In genomic region chr7:1287629-1288225, GRCh38 we compare ENCODE assay signal across 1 cellular context.
TF ChIP-seq lines count a peak whose summit lies in the region.

No MANE protein-coding gene starts in this region.

TF ChIP-seq in HepG2, 621 proteins besides CTCF, POLR2A, EP300 and RAD21:
- TF ChIP-seq ZNF749 (CRISPR knock-in tag; IDR thresholded peaks at IDR 0.05; ENCODE audit: borderline replicate concordance), result no peak
- no peak for TF ChIP-seq NCOA5 (CRISPR knock-in tag; IDR thresholded peaks at IDR 0.05)
- no peak for TF ChIP-seq RXRB (CRISPR knock-in tag; IDR thresholded peaks at IDR 0.05; ENCODE audit: borderline replicate concordance)
- TF ChIP-seq RNF219 (CRISPR knock-in tag; IDR thresholded peaks at IDR 0.05), result no peak
- no peak for TF ChIP-seq JARID2 (CRISPR knock-in tag; IDR thresholded peaks at IDR 0.05; ENCODE audit: insufficient replicate concordance)
- no peak for TF ChIP-seq TBX3 (IDR thresholded peaks at IDR 0.05; ENCODE audit: borderline replicate concordance)
- no peak for TF ChIP-seq ZNF33B (CRISPR knock-in tag; IDR thresholded peaks at IDR 0.05)
- no peak for TF ChIP-seq MEIS1 (CRISPR knock-in tag; IDR thresholded peaks at IDR 0.05; ENCODE audit: borderline replicate concordance)
- TF ChIP-seq, protein P1, sequence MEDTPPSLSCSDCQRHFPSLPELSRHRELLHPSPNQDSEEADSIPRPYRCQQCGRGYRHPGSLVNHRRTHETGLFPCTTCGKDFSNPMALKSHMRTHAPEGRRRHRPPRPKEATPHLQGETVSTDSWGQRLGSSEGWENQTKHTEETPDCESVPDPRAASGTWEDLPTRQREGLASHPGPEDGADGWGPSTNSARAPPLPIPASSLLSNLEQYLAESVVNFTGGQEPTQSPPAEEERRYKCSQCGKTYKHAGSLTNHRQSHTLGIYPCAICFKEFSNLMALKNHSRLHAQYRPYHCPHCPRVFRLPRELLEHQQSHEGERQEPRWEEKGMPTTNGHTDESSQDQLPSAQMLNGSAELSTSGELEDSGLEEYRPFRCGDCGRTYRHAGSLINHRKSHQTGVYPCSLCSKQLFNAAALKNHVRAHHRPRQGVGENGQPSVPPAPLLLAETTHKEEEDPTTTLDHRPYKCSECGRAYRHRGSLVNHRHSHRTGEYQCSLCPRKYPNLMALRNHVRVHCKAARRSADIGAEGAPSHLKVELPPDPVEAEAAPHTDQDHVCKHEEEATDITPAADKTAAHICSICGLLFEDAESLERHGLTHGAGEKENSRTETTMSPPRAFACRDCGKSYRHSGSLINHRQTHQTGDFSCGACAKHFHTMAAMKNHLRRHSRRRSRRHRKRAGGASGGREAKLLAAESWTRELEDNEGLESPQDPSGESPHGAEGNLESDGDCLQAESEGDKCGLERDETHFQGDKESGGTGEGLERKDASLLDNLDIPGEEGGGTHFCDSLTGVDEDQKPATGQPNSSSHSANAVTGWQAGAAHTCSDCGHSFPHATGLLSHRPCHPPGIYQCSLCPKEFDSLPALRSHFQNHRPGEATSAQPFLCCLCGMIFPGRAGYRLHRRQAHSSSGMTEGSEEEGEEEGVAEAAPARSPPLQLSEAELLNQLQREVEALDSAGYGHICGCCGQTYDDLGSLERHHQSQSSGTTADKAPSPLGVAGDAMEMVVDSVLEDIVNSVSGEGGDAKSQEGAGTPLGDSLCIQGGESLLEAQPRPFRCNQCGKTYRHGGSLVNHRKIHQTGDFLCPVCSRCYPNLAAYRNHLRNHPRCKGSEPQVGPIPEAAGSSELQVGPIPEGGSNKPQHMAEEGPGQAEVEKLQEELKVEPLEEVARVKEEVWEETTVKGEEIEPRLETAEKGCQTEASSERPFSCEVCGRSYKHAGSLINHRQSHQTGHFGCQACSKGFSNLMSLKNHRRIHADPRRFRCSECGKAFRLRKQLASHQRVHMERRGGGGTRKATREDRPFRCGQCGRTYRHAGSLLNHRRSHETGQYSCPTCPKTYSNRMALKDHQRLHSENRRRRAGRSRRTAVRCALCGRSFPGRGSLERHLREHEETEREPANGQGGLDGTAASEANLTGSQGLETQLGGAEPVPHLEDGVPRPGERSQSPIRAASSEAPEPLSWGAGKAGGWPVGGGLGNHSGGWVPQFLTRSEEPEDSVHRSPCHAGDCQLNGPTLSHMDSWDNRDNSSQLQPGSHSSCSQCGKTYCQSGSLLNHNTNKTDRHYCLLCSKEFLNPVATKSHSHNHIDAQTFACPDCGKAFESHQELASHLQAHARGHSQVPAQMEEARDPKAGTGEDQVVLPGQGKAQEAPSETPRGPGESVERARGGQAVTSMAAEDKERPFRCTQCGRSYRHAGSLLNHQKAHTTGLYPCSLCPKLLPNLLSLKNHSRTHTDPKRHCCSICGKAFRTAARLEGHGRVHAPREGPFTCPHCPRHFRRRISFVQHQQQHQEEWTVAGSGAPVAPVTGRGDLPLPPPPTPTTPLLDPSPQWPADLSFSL (CRISPR knock-in tag; IDR thresholded peaks at IDR 0.05), result no peak
- TF ChIP-seq ZNF432 (CRISPR knock-in tag; IDR thresholded peaks at IDR 0.05; ENCODE audit: borderline replicate concordance), result no peak
- no peak for TF ChIP-seq ZNF678 (CRISPR knock-in tag; IDR thresholded peaks at IDR 0.05)
- TF ChIP-seq MLLT10 (CRISPR knock-in tag; IDR thresholded peaks at IDR 0.05), result no peak
- TF ChIP-seq, protein P2, sequence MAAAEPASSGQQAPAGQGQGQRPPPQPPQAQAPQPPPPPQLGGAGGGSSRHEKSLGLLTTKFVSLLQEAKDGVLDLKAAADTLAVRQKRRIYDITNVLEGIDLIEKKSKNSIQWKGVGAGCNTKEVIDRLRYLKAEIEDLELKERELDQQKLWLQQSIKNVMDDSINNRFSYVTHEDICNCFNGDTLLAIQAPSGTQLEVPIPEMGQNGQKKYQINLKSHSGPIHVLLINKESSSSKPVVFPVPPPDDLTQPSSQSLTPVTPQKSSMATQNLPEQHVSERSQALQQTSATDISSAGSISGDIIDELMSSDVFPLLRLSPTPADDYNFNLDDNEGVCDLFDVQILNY (CRISPR knock-in tag; conservative IDR thresholded peaks at IDR 0.05), result no peak
- no peak for TF ChIP-seq SMARCC2 (IDR thresholded peaks at IDR 0.05)
- TF ChIP-seq, protein P3, sequence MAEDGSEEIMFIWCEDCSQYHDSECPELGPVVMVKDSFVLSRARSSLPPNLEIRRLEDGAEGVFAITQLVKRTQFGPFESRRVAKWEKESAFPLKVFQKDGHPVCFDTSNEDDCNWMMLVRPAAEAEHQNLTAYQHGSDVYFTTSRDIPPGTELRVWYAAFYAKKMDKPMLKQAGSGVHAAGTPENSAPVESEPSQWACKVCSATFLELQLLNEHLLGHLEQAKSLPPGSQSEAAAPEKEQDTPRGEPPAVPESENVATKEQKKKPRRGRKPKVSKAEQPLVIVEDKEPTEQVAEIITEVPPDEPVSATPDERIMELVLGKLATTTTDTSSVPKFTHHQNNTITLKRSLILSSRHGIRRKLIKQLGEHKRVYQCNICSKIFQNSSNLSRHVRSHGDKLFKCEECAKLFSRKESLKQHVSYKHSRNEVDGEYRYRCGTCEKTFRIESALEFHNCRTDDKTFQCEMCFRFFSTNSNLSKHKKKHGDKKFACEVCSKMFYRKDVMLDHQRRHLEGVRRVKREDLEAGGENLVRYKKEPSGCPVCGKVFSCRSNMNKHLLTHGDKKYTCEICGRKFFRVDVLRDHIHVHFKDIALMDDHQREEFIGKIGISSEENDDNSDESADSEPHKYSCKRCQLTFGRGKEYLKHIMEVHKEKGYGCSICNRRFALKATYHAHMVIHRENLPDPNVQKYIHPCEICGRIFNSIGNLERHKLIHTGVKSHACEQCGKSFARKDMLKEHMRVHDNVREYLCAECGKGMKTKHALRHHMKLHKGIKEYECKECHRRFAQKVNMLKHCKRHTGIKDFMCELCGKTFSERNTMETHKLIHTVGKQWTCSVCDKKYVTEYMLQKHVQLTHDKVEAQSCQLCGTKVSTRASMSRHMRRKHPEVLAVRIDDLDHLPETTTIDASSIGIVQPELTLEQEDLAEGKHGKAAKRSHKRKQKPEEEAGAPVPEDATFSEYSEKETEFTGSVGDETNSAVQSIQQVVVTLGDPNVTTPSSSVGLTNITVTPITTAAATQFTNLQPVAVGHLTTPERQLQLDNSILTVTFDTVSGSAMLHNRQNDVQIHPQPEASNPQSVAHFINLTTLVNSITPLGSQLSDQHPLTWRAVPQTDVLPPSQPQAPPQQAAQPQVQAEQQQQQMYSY (CRISPR knock-in tag; IDR thresholded peaks at IDR 0.05), result no peak
TF ChIP-seq in HepG2: peak in this region for 0.
